8 cellular contexts compared by ENCODE assay signal in genomic region chr12:96195845-96196451, GRCh38. TPM values are rescaled to one million over a fixed set of nuclear protein-coding genes. Genes with fewer than 3 reads are reported as not detected.
DNase-seq lines count a peak whose midpoint lies in the region; ATAC-seq and TF ChIP-seq lines count a peak whose summit lies in the region.

No MANE protein-coding gene starts in this region.

- H3K27me3 Mint-ChIP-seq in activated CD4-positive, alpha-beta T cell treated with anti-CD3 and anti-CD28 coated beads for 36 hours: no peaks in the 10 kb centered on the region
- H3K27me3 Mint-ChIP-seq in central memory CD8-positive, alpha-beta T cell: no peaks in the 10 kb centered on the region

- POLR2A ChIA-PET in activated CD4-positive, alpha-beta T cell treated with anti-CD3 and anti-CD28 coated beads for 36 hours (lab: Charles Lee): interaction anchor here (0.6 to 1.6 kb wide), 19 partner anchors 8 to 645 kb away, joined by 3 to 20 read pairs (median 5); no protein-coding TSS in a partner anchor

- H3K4me1 Mint-ChIP-seq in activated CD4-positive, alpha-beta T cell treated with anti-CD3 and anti-CD28 coated beads for 36 hours: peaks cover 61% of the 10 kb centered on the region
- H3K4me1 Mint-ChIP-seq in central memory CD8-positive, alpha-beta T cell: peaks cover 45% of the 10 kb centered on the region

- intact Hi-C loops in activated CD4-positive, alpha-beta T cell treated with anti-CD3 and anti-CD28 coated beads for 36 hours (cut with DNase I, micrococcal nuclease): loop anchor here (1.0 to 10.0 kb wide), 11 partner anchors 19 to 711 kb away; partner anchors contain the start of genes CDK17 (in 2 of the 2), LTA4H (in 1 of the 2) and NEDD1 (in 1 of the 2)

- H3K4me3 Mint-ChIP-seq in activated CD4-positive, alpha-beta T cell treated with anti-CD3 and anti-CD28 coated beads for 36 hours: peak overlapping the region; percentile 97
- H3K4me3 Mint-ChIP-seq in central memory CD8-positive, alpha-beta T cell: peak overlapping the region; percentile 94

- CTCF ChIA-PET in activated CD4-positive, alpha-beta T cell treated with anti-CD3 and anti-CD28 coated beads for 36 hours (lab: Charles Lee): interaction anchor here (0.7 to 5.9 kb wide), 4 partner anchors 17 to 202 kb away, joined by 4 to 80 read pairs (median 6); no protein-coding TSS in a partner anchor

- H3K27ac ChIP-seq in liver (ENCODE audit: low read depth in 1 of 2, low read length in 2 of 2): peak overlapping the region; percentile 25 to 42

- H3K9ac ChIP-seq in liver (ENCODE audit: low read depth in 1 of 2, low read length in 2 of 2): peak overlapping the region in 1 of 2 donors; percentile 20

- 53% methylated on average over 14 of the region's 14 CpGs for WGBS in liver

- peaks cover 0 to 8% (median 5%) of the 10 kb centered on the region in 4 donors for H3K4me1 ChIP-seq in liver (ENCODE audit: control insufficient read depth in 4 of 4, insufficient read depth in 4 of 4, low read length in 3 of 4)

- no peaks in the 10 kb centered on the region for H3K36me3 ChIP-seq in liver (ENCODE audit: control insufficient read depth in 4 of 4, insufficient read depth in 3 of 4, low read depth in 1 of 4, low read length in 3 of 4)

- peaks cover 9% of the 10 kb centered on the region for H3K36me3 Mint-ChIP-seq in activated CD4-positive, alpha-beta T cell treated with anti-CD3 and anti-CD28 coated beads for 36 hours (ENCODE audit: low read depth)
- H3K36me3 Mint-ChIP-seq in central memory CD8-positive, alpha-beta T cell (ENCODE audit: insufficient read depth): peaks cover 22% of the 10 kb centered on the region

- no peaks in the 10 kb centered on the region for H3K9me3 ChIP-seq in liver (ENCODE audit: control insufficient read depth in 4 of 4, low read length in 3 of 4)

- peak; percentile 24 for ATAC-seq in activated CD4-positive, alpha-beta T cell treated with anti-CD3 and anti-CD28 coated beads for 36 hours
- ATAC-seq in central memory CD8-positive, alpha-beta T cell (replicated peaks; ENCODE audit: extremely low read depth, poor library complexity, severe bottlenecking): no peak
- peak; percentile 55 for ATAC-seq in stimulated activated naive CD8-positive, alpha-beta T cell treated with anti-CD3 and anti-CD28 coated beads, Interleukin-15, Interleukin-2, amounts not matched to agents 100 U/mL and 50 U/mL, for 24 hours

- peak; percentile 71 for DNase-seq in activated CD4-positive, alpha-beta T cell treated with anti-CD3 and anti-CD28 coated beads for 36 hours
- no peak for DNase-seq in activated CD4-positive, alpha-beta T cell treated with anti-CD3 and anti-CD28 coated beads for 1 hour
- DNase-seq in T-helper 22 cell (ENCODE audit: low read depth) (peak; percentile 47), NCI-H1694 (lab: John Stamatoyannopoulos, UW) (no peak), NCI-H2029 treated with DMSO at 0.1 percent for 48 hours (lab: John Stamatoyannopoulos, UW) (no peak)
- no peak for DNase-seq in central memory CD8-positive, alpha-beta T cell (ENCODE audit: low spot score in 2 of 2)
- DNase-seq in stimulated activated naive CD8-positive, alpha-beta T cell treated with anti-CD3 and anti-CD28 coated beads, Interleukin-15, Interleukin-2, amounts not matched to agents 100 U/mL and 50 U/mL, for 24 hours: peak; percentile 68

- no peak for TF ChIP-seq CTCF in liver (IDR thresholded peaks at IDR 0.05; ENCODE audit: low read depth, low read length, missing input control)

- no peaks in the 10 kb centered on the region for H3K27me3 ChIP-seq in liver (ENCODE audit: control insufficient read depth in 4 of 4, insufficient read depth in 4 of 4, low read length in 3 of 4)

- H3K9me3 Mint-ChIP-seq in activated CD4-positive, alpha-beta T cell treated with anti-CD3 and anti-CD28 coated beads for 36 hours (ENCODE audit: low read depth): no peaks in the 10 kb centered on the region
- no peaks in the 10 kb centered on the region for H3K9me3 Mint-ChIP-seq in central memory CD8-positive, alpha-beta T cell

- peak overlapping the region in 2 of 3 donors; percentile 46 to 90 for H3K4me3 ChIP-seq in liver (ENCODE audit: low read depth in 1 of 3, low read length in 3 of 3)

- no peak for TF ChIP-seq RAD21 in liver (IDR thresholded peaks at IDR 0.05)

- H3K27ac Mint-ChIP-seq in activated CD4-positive, alpha-beta T cell treated with anti-CD3 and anti-CD28 coated beads for 36 hours: peak overlapping the region; percentile 100
- H3K27ac Mint-ChIP-seq in central memory CD8-positive, alpha-beta T cell (ENCODE audit: low read depth): peak overlapping the region; percentile 99

TF ChIP-seq in liver, 16 proteins besides CTCF, POLR2A, EP300 and RAD21:
- TF ChIP-seq JUND (IDR thresholded peaks at IDR 0.05) (no peak), ATF3 (IDR thresholded peaks at IDR 0.05) (no peak), MAX (IDR thresholded peaks at IDR 0.05) (no peak), HNF4G (IDR thresholded peaks at IDR 0.05) (no peak), FOXA2 (IDR thresholded peaks at IDR 0.05) (no peak), RXRA (IDR thresholded peaks at IDR 0.05) (no peak), TAF1 (conservative IDR thresholded peaks at IDR 0.05) (no peak), REST (IDR thresholded peaks at IDR 0.05) (no peak), NR2F2 (IDR thresholded peaks at IDR 0.05) (no peak), HNF4A (conservative IDR thresholded peaks at IDR 0.05) (no peak), ZBTB33 (IDR thresholded peaks at IDR 0.05) (no peak), GABPA (IDR thresholded peaks at IDR 0.05 in 1 of 2, conservative IDR thresholded peaks at IDR 0.05 in 1 of 2) (no peak), YY1 (IDR thresholded peaks at IDR 0.05) (no peak), EGR1 (IDR thresholded peaks at IDR 0.05; ENCODE audit: low read depth in 2 of 2) (no peak), FOXA1 (IDR thresholded peaks at IDR 0.05) (no peak), SP1 (IDR thresholded peaks at IDR 0.05) (no peak)

RNA-seq across cellular contexts. Expression of gene ELK3, which starts 1.8 kb away (rescaled TPM):
- 10 to 100 TPM; 17.0 to 17.4 TPM for total RNA-seq in activated CD4-positive, alpha-beta T cell treated with anti-CD3 and anti-CD28 coated beads for 36 hours
- 1 to 10 TPM; 4.1 to 4.9 TPM for total RNA-seq in liver
- polyA plus RNA-seq in liver: 1 to 10 TPM; 3.7 to 5.2 TPM

Comparison
In these comparisons a context has a peak if more than half of its experiments do, and no peak if none do; other contexts are left out.
1. DNase-seq: peak in activated CD4-positive, alpha-beta T cell treated with anti-CD3 and anti-CD28 coated beads for 36 hours (single experiment), T-helper 22 cell (single experiment) and stimulated activated naive CD8-positive, alpha-beta T cell treated with anti-CD3 and anti-CD28 coated beads, Interleukin-15, Interleukin-2, amounts not matched to agents 100 U/mL and 50 U/mL, for 24 hours (single experiment); none in activated CD4-positive, alpha-beta T cell treated with anti-CD3 and anti-CD28 coated beads for 1 hour (single experiment), central memory CD8-positive, alpha-beta T cell (0 of 2), NCI-H1694 (single experiment) and NCI-H2029 treated with DMSO at 0.1 percent for 48 hours (single experiment).